Comparison of ENCODE assay signal across 23 cellular contexts in genomic region chr3:122880624-122881023, GRCh38.
"Had no signal": no experiment of that assay in that cellular context is flagged by ENCODE, and none has a peak within 500 bp of the region (broad histone marks: within the 10 kb centered on the region; RNA-seq: fewer than 3 reads in every experiment).

No MANE protein-coding gene starts in this region.

- H3K4me1 ChIP-seq: breast epithelium, right lobe of liver, stomach, suprapubic skin, uterus had no signal

- H3K4me1 Mint-ChIP-seq: nephron progenitor cell; stimulated activated memory B cell treated with anti-CD40 and anti-IgM and Interleukin-4, amounts not matched to agents 10 μg/mL and 1 μg/mL and 100 μg/mL, for 72 hours had no signal

- FAIRE-seq: astrocyte, islet of Langerhans, TTC549 had no signal

- H3K27ac Mint-ChIP-seq: activated naive CD8-positive, alpha-beta T cell; activated T-helper 2 cell treated with anti-CD3 and anti-CD28 coated beads, Interferon-gamma antibody, Interleukin-2, Interleukin-4, amounts not matched to agents 10 μg/mL and 5 μg/mL and 100 μg/mL, durations not matched to agents 14 hours and 24 hours and 36 hours; nephron progenitor cell; stimulated activated memory B cell treated with anti-CD40 and anti-IgM and Interleukin-4, amounts not matched to agents 10 μg/mL and 1 μg/mL and 100 μg/mL, for 72 hours; T-cell; T-helper 2 cell treated with Interferon-gamma antibody and Interleukin-4, amounts not matched to agents 5 μg/mL and 100 μg/mL, for 36 hours had no signal

- DNase-seq: activated CD8-positive, alpha-beta memory T cell treated with anti-CD3 and anti-CD28 coated beads, Interleukin-2, amount 50 U/mL, for 48 hours; activated naive CD4-positive, alpha-beta T cell; activated T-cell treated with anti-CD3 and anti-CD28 coated beads, Interleukin-2, amount 50 U/mL, for 4 hours; foreskin fibroblast; nephron progenitor cell; right lobe of liver; stimulated activated CD4-positive, alpha-beta T cell treated with anti-CD3 and anti-CD28 coated beads, Interleukin-15, amount 100 ng/mL, for 24 hours; stomach; T-cell; trophoblast cell; uterus had no signal

- H3K36me3 ChIP-seq: breast epithelium, uterus had no signal

- H3K27ac ChIP-seq: breast epithelium, coronary artery, right lobe of liver, skin epidermis, stomach, suprapubic skin, uterus had no signal

- ATAC-seq: activated T-cell treated with anti-CD3 and anti-CD28 coated beads, Interleukin-2, amount 50 U/mL, for 4 hours; right lobe of liver; stimulated activated memory B cell treated with anti-CD40 and anti-IgM and Interleukin-4, amounts not matched to agents 10 μg/mL and 1 μg/mL and 100 μg/mL, for 72 hours; T-cell had no signal

- H3K9me3 Mint-ChIP-seq: activated T-cell treated with anti-CD3 and anti-CD28 coated beads, Interleukin-2, amount 50 U/mL, for 4 hours; activated T-helper 2 cell treated with anti-CD3 and anti-CD28 coated beads, Interferon-gamma antibody, Interleukin-2, Interleukin-4, amounts not matched to agents 10 μg/mL and 5 μg/mL and 100 μg/mL, durations not matched to agents 14 hours and 24 hours and 36 hours; central memory CD8-positive, alpha-beta T cell; nephron progenitor cell; stimulated activated memory B cell treated with anti-CD40 and anti-IgM and Interleukin-4, amounts not matched to agents 10 μg/mL and 1 μg/mL and 100 μg/mL, for 72 hours; T-cell; T-helper 2 cell treated with Interferon-gamma antibody and Interleukin-4, amounts not matched to agents 5 μg/mL and 100 μg/mL, for 36 hours had no signal

- H3K4me3 ChIP-seq: breast epithelium, coronary artery, right lobe of liver, skin epidermis, stomach, suprapubic skin, uterus had no signal

- H3K9me3 ChIP-seq: breast epithelium, right lobe of liver, stomach, suprapubic skin, uterus had no signal

- H3K27me3 Mint-ChIP-seq: activated naive CD8-positive, alpha-beta T cell; central memory CD8-positive, alpha-beta T cell; stimulated activated memory B cell treated with anti-CD40 and anti-IgM and Interleukin-4, amounts not matched to agents 10 μg/mL and 1 μg/mL and 100 μg/mL, for 72 hours; T-cell had no signal

- H3K4me3 Mint-ChIP-seq: activated naive CD8-positive, alpha-beta T cell; activated T-cell treated with anti-CD3 and anti-CD28 coated beads, Interleukin-2, amount 50 U/mL, for 4 hours; central memory CD8-positive, alpha-beta T cell; nephron progenitor cell; stimulated activated memory B cell treated with anti-CD40 and anti-IgM and Interleukin-4, amounts not matched to agents 10 μg/mL and 1 μg/mL and 100 μg/mL, for 72 hours; T-cell; T-helper 2 cell treated with Interferon-gamma antibody and Interleukin-4, amounts not matched to agents 5 μg/mL and 100 μg/mL, for 36 hours had no signal

- H3K27me3 ChIP-seq: breast epithelium, right lobe of liver, stomach, suprapubic skin, uterus had no signal
